Comparison of ENCODE assay signal across 11 cellular contexts in genomic region chr6:14841901-14842421, GRCh38.
DNase-seq lines count a peak whose midpoint lies in the region; ATAC-seq, FAIRE-seq and TF ChIP-seq lines count a peak whose summit lies in the region.
"Had no signal": no experiment of that assay in that cellular context is flagged by ENCODE, and none has a peak within 500 bp of the region (broad histone marks: within the 10 kb centered on the region; RNA-seq: fewer than 3 reads in every experiment).

No MANE protein-coding gene starts in this region.

- H3K4me3 ChIP-seq in adrenal gland, result no peak overlapping the region
- no peak overlapping the region for H3K4me3 ChIP-seq in upper lobe of left lung

- ATAC-seq in activated naive CD4-positive, alpha-beta T cell treated with anti-CD3 and anti-CD28 coated beads, Interleukin-2, amount 50 U/mL, for 72 hours, result no peak
- ATAC-seq in upper lobe of left lung (ENCODE audit: low FRiP score in 2 of 2) (peak; percentile 63 to 87), HG02588 (IDR thresholded peaks at IDR 0.05; ENCODE audit: unreplicated experiment) (no peak), GM18868 (IDR thresholded peaks at IDR 0.05; ENCODE audit: unreplicated experiment) (no peak)

- no peaks in the 10 kb centered on the region for H3K4me1 Mint-ChIP-seq in activated naive CD4-positive, alpha-beta T cell treated with anti-CD3 and anti-CD28 coated beads, Interleukin-2, amount 50 U/mL, for 24 hours

- no peaks in the 10 kb centered on the region for H3K27me3 Mint-ChIP-seq in activated naive CD4-positive, alpha-beta T cell treated with anti-CD3 and anti-CD28 coated beads, Interleukin-2, amount 50 U/mL, for 24 hours

- DNase-seq in activated naive CD4-positive, alpha-beta T cell treated with anti-CD3 and anti-CD28 coated beads, Interleukin-2, amount 50 U/mL, for 72 hours (ENCODE audit: low spot score in 2 of 2), result no peak
- DNase-seq in adrenal gland (peak in 4 of 7 donors; percentile 19 to 67 (median 32)), iris pigment epithelial cell (ENCODE audit: low read depth) (peak; percentile 98), upper lobe of left lung (peak in 1 of 2 donors; percentile 40), GM12892 (ENCODE audit: insufficient read length) (no peak)
- DNase-seq: ACHN; effector CD8-positive, alpha-beta T cell; NCI-H187 had no signal

- H3K27me3 ChIP-seq in adrenal gland, result no peaks in the 10 kb centered on the region
- no peaks in the 10 kb centered on the region for H3K27me3 ChIP-seq in upper lobe of left lung

- WGBS in adrenal gland, 4 donors, result 64 to 80% (median 70%) methylated on average over 8 of the region's 8 CpGs
- 61 to 81% methylated on average over 8 of the region's 8 CpGs for WGBS in upper lobe of left lung, 2 donors

- no peaks in the 10 kb centered on the region for H3K36me3 Mint-ChIP-seq in activated naive CD4-positive, alpha-beta T cell treated with anti-CD3 and anti-CD28 coated beads, Interleukin-2, amount 50 U/mL, for 24 hours
- peaks cover 0 to 10% of the 10 kb centered on the region in 2 donors for H3K36me3 Mint-ChIP-seq in activated naive CD4-positive, alpha-beta T cell treated with anti-CD3 and anti-CD28 coated beads, Interleukin-2, amount 50 U/mL, for 72 hours

- no peak for TF ChIP-seq POLR2A in adrenal gland (IDR thresholded peaks at IDR 0.05)
- TF ChIP-seq POLR2A in upper lobe of left lung (IDR thresholded peaks at IDR 0.05), result no peak
- TF ChIP-seq POLR2A in GM12892 (IDR thresholded peaks at IDR 0.05; ENCODE audit: low read depth, low read length), result no peak

- peak overlapping the region; percentile 13 for H3K27ac Mint-ChIP-seq in activated naive CD4-positive, alpha-beta T cell treated with anti-CD3 and anti-CD28 coated beads, Interleukin-2, amount 50 U/mL, for 24 hours
- H3K27ac Mint-ChIP-seq in activated naive CD4-positive, alpha-beta T cell treated with anti-CD3 and anti-CD28 coated beads, Interleukin-2, amount 50 U/mL, for 72 hours, result no peak overlapping the region

- peak; percentile 9 to 90 (median 72) for TF ChIP-seq EP300 in upper lobe of left lung (IDR thresholded peaks at IDR 0.05)

- H3K4me1 ChIP-seq in adrenal gland (replicated peaks in 1 of 2), result no peaks in the 10 kb centered on the region
- H3K4me1 ChIP-seq in upper lobe of left lung, result peaks cover 0 to 3% (median 0%) of the 10 kb centered on the region in 4 donors

- FAIRE-seq in GM12892 (lab: Jason Lieb, UNC), result no peak

- intact Hi-C loops in adrenal gland (cut with DNase I), result no loop called here

- no peaks in the 10 kb centered on the region for H3K9me3 Mint-ChIP-seq in activated naive CD4-positive, alpha-beta T cell treated with anti-CD3 and anti-CD28 coated beads, Interleukin-2, amount 50 U/mL, for 24 hours
- peaks cover 4 to 25% of the 10 kb centered on the region in 2 donors for H3K9me3 Mint-ChIP-seq in activated naive CD4-positive, alpha-beta T cell treated with anti-CD3 and anti-CD28 coated beads, Interleukin-2, amount 50 U/mL, for 72 hours

- TF ChIP-seq CTCF in adrenal gland (IDR thresholded peaks at IDR 0.05) (no peak), upper lobe of left lung (IDR thresholded peaks at IDR 0.05) (no peak)

- H3K27ac ChIP-seq in adrenal gland, result peak overlapping the region in 1 of 5 donors; percentile 56
- no peak overlapping the region for H3K27ac ChIP-seq in upper lobe of left lung

- H3K4me3 Mint-ChIP-seq in activated naive CD4-positive, alpha-beta T cell treated with anti-CD3 and anti-CD28 coated beads, Interleukin-2, amount 50 U/mL, for 24 hours, result no peak overlapping the region

- H3K9me3 ChIP-seq in adrenal gland (replicated peaks in 1 of 3) (no peaks in the 10 kb centered on the region), upper lobe of left lung (no peaks in the 10 kb centered on the region)

- H3K36me3 ChIP-seq in adrenal gland (replicated peaks in 1 of 2), result no peaks in the 10 kb centered on the region
- no peaks in the 10 kb centered on the region for H3K36me3 ChIP-seq in upper lobe of left lung

Comparison
In these comparisons a context has a peak if more than half of its experiments do, and no peak if none do; other contexts are left out.
1. ATAC-seq: peak in upper lobe of left lung (2 of 2); none in activated naive CD4-positive, alpha-beta T cell treated with anti-CD3 and anti-CD28 coated beads, Interleukin-2, amount 50 U/mL, for 72 hours (0 of 2), HG02588 (single experiment) and GM18868 (single experiment).
2. DNase-seq: peak in adrenal gland (4 of 7) and iris pigment epithelial cell (single experiment); none in activated naive CD4-positive, alpha-beta T cell treated with anti-CD3 and anti-CD28 coated beads, Interleukin-2, amount 50 U/mL, for 72 hours (0 of 2) and GM12892 (single experiment).